Comparison of ENCODE assay signal across 20 cellular contexts in genomic region chr4:130849985-130850632, GRCh38.
A peak's percentile ranks its signal among the peaks of the same experiment; 100 is the strongest.
DNase-seq lines count a peak whose midpoint lies in the region; ATAC-seq and TF ChIP-seq lines count a peak whose summit lies in the region.
"Had no signal": no experiment of that assay in that cellular context is flagged by ENCODE, and none has a peak within 500 bp of the region (broad histone marks: within the 10 kb centered on the region; RNA-seq: fewer than 3 reads in every experiment).

No MANE protein-coding gene starts in this region.

- CTCF ChIA-PET in activated CD8-positive, alpha-beta T cell treated with anti-CD3 and anti-CD28 coated beads, Interleukin-2, amount 10 ng/mL, durations not matched to agents 7 days and 5 days (lab: Charles Lee) = no interaction called here

- H3K27ac ChIP-seq in SJCRH30 = no peak overlapping the region
- H3K27ac ChIP-seq: brain microvascular endothelial cell, epithelial cell of prostate, SK-N-MC had no signal

- no peaks in the 10 kb centered on the region for H3K9me3 Mint-ChIP-seq in activated CD8-positive, alpha-beta T cell treated with anti-CD3 and anti-CD28 coated beads, Interleukin-2, amount 10 ng/mL, durations not matched to agents 7 days and 5 days (ENCODE audit: insufficient read depth)

- H3K36me3 ChIP-seq in SJCRH30 = no peaks in the 10 kb centered on the region
- H3K36me3 ChIP-seq: brain microvascular endothelial cell had no signal

- H3K36me3 Mint-ChIP-seq in activated CD8-positive, alpha-beta T cell treated with anti-CD3 and anti-CD28 coated beads, Interleukin-2, amount 10 ng/mL, durations not matched to agents 7 days and 5 days (ENCODE audit: low read depth) = no peaks in the 10 kb centered on the region

- no peak overlapping the region for H3K27ac Mint-ChIP-seq in activated CD8-positive, alpha-beta T cell treated with anti-CD3 and anti-CD28 coated beads, Interleukin-2, amount 10 ng/mL, durations not matched to agents 7 days and 5 days
- H3K27ac Mint-ChIP-seq: natural killer cell treated with Interleukin-12 subunit alpha and Interleukin-12 subunit beta and Interleukin-15 and Interleukin-18, amount 100 ng/mL, for 72 hours had no signal

- H3K27me3 Mint-ChIP-seq in activated CD8-positive, alpha-beta T cell treated with anti-CD3 and anti-CD28 coated beads, Interleukin-2, amount 10 ng/mL, durations not matched to agents 7 days and 5 days (ENCODE audit: low read depth) = no peaks in the 10 kb centered on the region
- H3K27me3 Mint-ChIP-seq: natural killer cell treated with Interleukin-12 subunit alpha and Interleukin-12 subunit beta and Interleukin-15 and Interleukin-18, amount 100 ng/mL, for 72 hours had no signal

- TF ChIP-seq CTCF in retinal pigment epithelial cell (conservative IDR thresholded peaks at IDR 0.05; ENCODE audit: low read depth, low read length) = no peak

- DNase-seq in Daoy (ENCODE audit: low read depth) (peak; percentile 3), SJCRH30 (peak; percentile 34 to 46), fibroblast of the conjunctiva (ENCODE audit: low read depth) (peak; percentile 14), retinal pigment epithelial cell (ENCODE audit: low read depth) (peak; percentile 71)
- no peak for DNase-seq in activated CD8-positive, alpha-beta T cell treated with anti-CD3 and anti-CD28 coated beads, Interleukin-2, amount 10 ng/mL, durations not matched to agents 7 days and 5 days
- DNase-seq in activated T-cell treated with anti-CD3 and anti-CD28 coated beads, Interleukin-2, amount 50 U/mL, for 1 hour = no peak
- DNase-seq: activated gamma-delta T cell; brain microvascular endothelial cell; dermis blood vessel endothelial cell; head of caudate nucleus; mesenchymal stem cell; NCI-H2029 treated with DMSO at 0.1 percent for 48 hours; NCI-H526 treated with DMSO at 0.1 percent for 48 hours; stimulated activated naive CD4-positive, alpha-beta T cell had no signal

- no peak overlapping the region for H3K4me3 ChIP-seq in SJCRH30
- H3K4me3 ChIP-seq in retinal pigment epithelial cell (ENCODE audit: low read length) = peak overlapping the region; percentile 15
- H3K4me3 ChIP-seq: GM12878, SK-N-MC had no signal

- H3K9me3 ChIP-seq in SJCRH30 (replicated peaks) = no peaks in the 10 kb centered on the region

- POLR2A ChIA-PET in activated CD8-positive, alpha-beta T cell treated with anti-CD3 and anti-CD28 coated beads, Interleukin-2, amount 10 ng/mL, durations not matched to agents 7 days and 5 days (lab: Charles Lee) = no interaction called here

- no peak overlapping the region for H3K4me3 Mint-ChIP-seq in activated CD8-positive, alpha-beta T cell treated with anti-CD3 and anti-CD28 coated beads, Interleukin-2, amount 10 ng/mL, durations not matched to agents 7 days and 5 days
- H3K4me3 Mint-ChIP-seq: natural killer cell treated with Interleukin-12 subunit alpha and Interleukin-12 subunit beta and Interleukin-15 and Interleukin-18, amount 100 ng/mL, for 72 hours had no signal

- no peaks in the 10 kb centered on the region for H3K4me1 Mint-ChIP-seq in activated CD8-positive, alpha-beta T cell treated with anti-CD3 and anti-CD28 coated beads, Interleukin-2, amount 10 ng/mL, durations not matched to agents 7 days and 5 days (ENCODE audit: low read depth)

- ATAC-seq in HG03439 (IDR thresholded peaks at IDR 0.05; ENCODE audit: unreplicated experiment) (no peak), HG03521 (IDR thresholded peaks at IDR 0.05; ENCODE audit: unreplicated experiment) (no peak)
- ATAC-seq in activated CD8-positive, alpha-beta T cell treated with anti-CD3 and anti-CD28 coated beads, Interleukin-2, amount 10 ng/mL, durations not matched to agents 7 days and 5 days = no peak
- ATAC-seq: GM12878; natural killer cell treated with Interleukin-12 subunit alpha and Interleukin-12 subunit beta and Interleukin-15 and Interleukin-18, amount 100 ng/mL, for 72 hours had no signal

- H3K27me3 ChIP-seq in SJCRH30 = no peaks in the 10 kb centered on the region
- H3K27me3 ChIP-seq: brain microvascular endothelial cell had no signal

- no peaks in the 10 kb centered on the region for H3K4me1 ChIP-seq in SJCRH30

Comparison
In these comparisons a context has a peak if more than half of its experiments do, and no peak if none do; other contexts are left out.
1. DNase-seq: peak in Daoy (single experiment), SJCRH30 (2 of 2), fibroblast of the conjunctiva (single experiment) and retinal pigment epithelial cell (single experiment); none in activated CD8-positive, alpha-beta T cell treated with anti-CD3 and anti-CD28 coated beads, Interleukin-2, amount 10 ng/mL, durations not matched to agents 7 days and 5 days (single experiment) and activated T-cell treated with anti-CD3 and anti-CD28 coated beads, Interleukin-2, amount 50 U/mL, for 1 hour (single experiment).